8 cellular contexts compared by ENCODE assay signal in the genomic region with DNA sequence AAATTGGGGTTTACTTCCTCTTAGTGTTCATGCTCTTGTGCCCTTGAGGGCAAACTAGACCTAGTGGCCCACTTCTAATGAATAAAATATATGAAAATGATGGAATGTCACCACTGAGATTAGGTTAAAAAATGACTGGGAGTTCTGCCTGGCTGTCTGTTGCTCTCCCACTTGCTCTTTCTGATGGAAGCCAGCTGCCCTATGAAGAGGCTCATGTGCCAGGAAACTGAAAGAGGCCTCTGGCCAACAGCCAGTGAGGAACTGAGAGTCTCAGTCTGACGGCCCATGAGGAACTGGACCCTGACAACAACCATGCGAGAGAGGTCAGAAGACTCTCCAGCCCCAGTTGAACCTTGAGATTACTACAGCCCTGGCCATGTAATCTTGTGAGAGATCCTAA.
DNase-seq lines count a peak whose midpoint lies in the region; ATAC-seq and TF ChIP-seq lines count a peak whose summit lies in the region.

No MANE protein-coding gene starts in this region.

- H3K4me1 ChIP-seq in lower lobe of right lung: peaks cover 14% of the 10 kb centered on the region

- no peak overlapping the region for H3K27ac ChIP-seq in lower lobe of right lung

- no peak overlapping the region for H3K4me3 ChIP-seq in lower lobe of right lung

- H3K27me3 Mint-ChIP-seq in WTC11 (ENCODE audit: low read depth): no peaks in the 10 kb centered on the region
- H3K27me3 Mint-ChIP-seq in activated T-cell treated with anti-CD3 and anti-CD28 coated beads, Interleukin-2, amount 50 U/mL, for 24 hours: no peaks in the 10 kb centered on the region

- intact Hi-C loops in lower lobe of right lung (cut with DNase I): no loop called here

- H3K36me3 ChIP-seq in lower lobe of right lung: no peaks in the 10 kb centered on the region

- H3K9me3 ChIP-seq in lower lobe of right lung: no peaks in the 10 kb centered on the region

- H3K36me3 Mint-ChIP-seq in WTC11: peaks cover 7% of the 10 kb centered on the region
- no peaks in the 10 kb centered on the region for H3K36me3 Mint-ChIP-seq in activated T-cell treated with anti-CD3 and anti-CD28 coated beads, Interleukin-2, amount 50 U/mL, for 24 hours (ENCODE audit: low read depth)

- DNase-seq in SHP77 treated with DMSO at 0.1 percent for 48 hours (lab: John Stamatoyannopoulos, UW): peak; percentile 20
- peak; percentile 70 for DNase-seq in lower lobe of right lung
- DNase-seq in activated CD4-positive, alpha-beta T cell treated with anti-CD3 and anti-CD28 coated beads for 4 hours: no peak
- DNase-seq in WTC11 (ENCODE audit: low spot score): no peak
- DNase-seq in mesenteric fat pad (ENCODE audit: low spot score): no peak
- DNase-seq in activated T-cell treated with anti-CD3 and anti-CD28 coated beads, Interleukin-2, amount 50 U/mL, for 24 hours: no peak

- H3K27me3 ChIP-seq in lower lobe of right lung (ENCODE audit: low read depth): no peaks in the 10 kb centered on the region

- TF ChIP-seq CTCF in lower lobe of right lung (IDR thresholded peaks at IDR 0.05): no peak
- TF ChIP-seq CTCF in WTC11 (IDR thresholded peaks at IDR 0.05): no peak

- H3K27ac Mint-ChIP-seq in WTC11: no peak overlapping the region
- no peak overlapping the region for H3K27ac Mint-ChIP-seq in activated T-cell treated with anti-CD3 and anti-CD28 coated beads, Interleukin-2, amount 50 U/mL, for 24 hours

- H3K4me1 Mint-ChIP-seq in WTC11: no peaks in the 10 kb centered on the region
- no peaks in the 10 kb centered on the region for H3K4me1 Mint-ChIP-seq in activated T-cell treated with anti-CD3 and anti-CD28 coated beads, Interleukin-2, amount 50 U/mL, for 24 hours (ENCODE audit: low read depth)

- H3K4me3 Mint-ChIP-seq in WTC11: no peak overlapping the region
- no peak overlapping the region for H3K4me3 Mint-ChIP-seq in activated T-cell treated with anti-CD3 and anti-CD28 coated beads, Interleukin-2, amount 50 U/mL, for 24 hours

- peak; percentile 99 for ATAC-seq in GM19023 (IDR thresholded peaks at IDR 0.05; ENCODE audit: unreplicated experiment)
- ATAC-seq in HG02885 (IDR thresholded peaks at IDR 0.05; ENCODE audit: poor library complexity, unreplicated experiment): peak; percentile 99
- peak; percentile 81 to 92 for ATAC-seq in lower lobe of right lung
- no peak for ATAC-seq in WTC11

- peaks cover 20% of the 10 kb centered on the region for H3K9me3 Mint-ChIP-seq in WTC11
- peaks cover 2% of the 10 kb centered on the region for H3K9me3 Mint-ChIP-seq in activated T-cell treated with anti-CD3 and anti-CD28 coated beads, Interleukin-2, amount 50 U/mL, for 24 hours

- CTCF ChIA-PET in WTC11 (lab: Charles Lee): no interaction called here

- POLR2A ChIA-PET in WTC11 (lab: Charles Lee): no interaction called here

TF ChIP-seq in WTC11, 78 proteins besides CTCF, POLR2A, EP300 and RAD21:
- TF ChIP-seq FOXP4 (CRISPR knock-in tag; IDR thresholded peaks at IDR 0.05) (no peak), TCF7 (CRISPR knock-in tag; IDR thresholded peaks at IDR 0.05; ENCODE audit: low read depth) (no peak), ZNF671 (CRISPR knock-in tag; IDR thresholded peaks at IDR 0.05) (no peak), E2F1 (CRISPR knock-in tag; IDR thresholded peaks at IDR 0.05) (no peak), FOXP1 (CRISPR knock-in tag; IDR thresholded peaks at IDR 0.05; ENCODE audit: borderline replicate concordance) (no peak), ATF1 (CRISPR knock-in tag; IDR thresholded peaks at IDR 0.05) (no peak), ZNF219 (CRISPR knock-in tag; IDR thresholded peaks at IDR 0.05; ENCODE audit: borderline replicate concordance) (no peak), SMAD4 (CRISPR knock-in tag; IDR thresholded peaks at IDR 0.05) (no peak), ZNF396 (CRISPR knock-in tag; IDR thresholded peaks at IDR 0.05; ENCODE audit: borderline replicate concordance) (no peak), TEAD1 (CRISPR knock-in tag; IDR thresholded peaks at IDR 0.05) (no peak), EMX1 (CRISPR knock-in tag; IDR thresholded peaks at IDR 0.05) (no peak)
- TF ChIP-seq, protein P1, sequence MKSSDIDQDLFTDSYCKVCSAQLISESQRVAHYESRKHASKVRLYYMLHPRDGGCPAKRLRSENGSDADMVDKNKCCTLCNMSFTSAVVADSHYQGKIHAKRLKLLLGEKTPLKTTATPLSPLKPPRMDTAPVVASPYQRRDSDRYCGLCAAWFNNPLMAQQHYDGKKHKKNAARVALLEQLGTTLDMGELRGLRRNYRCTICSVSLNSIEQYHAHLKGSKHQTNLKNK (CRISPR knock-in tag; IDR thresholded peaks at IDR 0.05): no peak

Comparison
In these comparisons a context has a peak if more than half of its experiments do, and no peak if none do; other contexts are left out.
1. DNase-seq: peak in SHP77 treated with DMSO at 0.1 percent for 48 hours (single experiment) and lower lobe of right lung (single experiment); none in activated CD4-positive, alpha-beta T cell treated with anti-CD3 and anti-CD28 coated beads for 4 hours (0 of 2), WTC11 (single experiment), mesenteric fat pad (single experiment) and activated T-cell treated with anti-CD3 and anti-CD28 coated beads, Interleukin-2, amount 50 U/mL, for 24 hours (single experiment).